ENCODE assay signal across 13 cellular contexts in genomic region chr11:83219095-83219494, GRCh38. TPM values are rescaled to one million over a fixed set of nuclear protein-coding genes. Genes with fewer than 3 reads are reported as not detected.
DNase-seq lines count a peak whose midpoint lies in the region; ATAC-seq, FAIRE-seq and TF ChIP-seq lines count a peak whose summit lies in the region.
"Had no signal": no experiment of that assay in that cellular context is flagged by ENCODE, and none has a peak within 500 bp of the region (broad histone marks: within the 10 kb centered on the region; RNA-seq: fewer than 3 reads in every experiment).

No MANE protein-coding gene starts in this region.

- no peak overlapping the region for H3K27ac ChIP-seq in left ventricle myocardium inferior (replicated peaks)
- H3K27ac ChIP-seq in ascending aorta, result no peak overlapping the region
- H3K27ac ChIP-seq: colonic mucosa, thoracic aorta had no signal

- H3K36me3 ChIP-seq in left ventricle myocardium inferior, result peaks cover 9% of the 10 kb centered on the region
- H3K36me3 ChIP-seq in ascending aorta, result peaks cover 0 to under 1% of the 10 kb centered on the region in 2 donors
- H3K36me3 ChIP-seq: colonic mucosa, thoracic aorta had no signal

- H3K9me3 ChIP-seq in left ventricle myocardium inferior (replicated peaks), result no peaks in the 10 kb centered on the region
- no peaks in the 10 kb centered on the region for H3K9me3 ChIP-seq in ascending aorta
- H3K9me3 ChIP-seq: colonic mucosa, thoracic aorta had no signal

- H3K4me3 ChIP-seq in left ventricle myocardium inferior, result no peak overlapping the region
- H3K4me3 ChIP-seq in ascending aorta, result no peak overlapping the region
- H3K4me3 ChIP-seq: colonic mucosa, thoracic aorta had no signal

- peak; percentile 41 for TF ChIP-seq CTCF in left ventricle myocardium inferior (IDR thresholded peaks at IDR 0.05; ENCODE audit: borderline replicate concordance)
- TF ChIP-seq CTCF in ascending aorta (IDR thresholded peaks at IDR 0.05), result no peak

- H3K4me1 ChIP-seq in left ventricle myocardium inferior (no peaks in the 10 kb centered on the region), ascending aorta (no peaks in the 10 kb centered on the region)
- H3K4me1 ChIP-seq: colonic mucosa had no signal

- DNase-seq in left ventricle myocardium inferior, result no peak
- no peak for DNase-seq in Right ventricle myocardium superior
- peak; percentile 6 for DNase-seq in NCI-H1105 (lab: John Stamatoyannopoulos, UW)
- DNase-seq in cerebellar cortex (ENCODE audit: low spot score), result peak; percentile 9
- DNase-seq in urothelium cell line (ENCODE audit: low spot score), result no peak
- no peak for DNase-seq in NCI-H2171 treated with DMSO at 0.1 percent for 48 hours (lab: John Stamatoyannopoulos, UW)
- DNase-seq in ascending aorta (ENCODE audit: low spot score in 2 of 2), result no peak
- DNase-seq in GM19240 (ENCODE audit: insufficient read length, low spot score), result no peak
- DNase-seq: CD8-positive, alpha-beta memory T cell; colonic mucosa; naive thymus-derived CD4-positive, alpha-beta T cell; NCI-H1048 had no signal

- ATAC-seq in Right ventricle myocardium superior (ENCODE audit: poor library complexity), result no peak
- ATAC-seq: naive thymus-derived CD4-positive, alpha-beta T cell had no signal

- no peaks in the 10 kb centered on the region for H3K27me3 ChIP-seq in left ventricle myocardium inferior (ENCODE audit: low read depth)
- H3K27me3 ChIP-seq in ascending aorta, result no peaks in the 10 kb centered on the region
- H3K27me3 ChIP-seq: colonic mucosa had no signal

- intact Hi-C loops in left ventricle myocardium inferior (cut with micrococcal nuclease), result no loop called here
- intact Hi-C loops in Right ventricle myocardium superior (cut with DNase I), result no loop called here
- intact Hi-C loops in ascending aorta (cut with DNase I), result no loop called here

- peak; percentile 30 for FAIRE-seq in urothelium cell line (lab: Jason Lieb, UNC)

RNA-seq across cellular contexts. Expression of gene ANKRD42, which starts 25.6 kb away (rescaled TPM):
- total RNA-seq in left ventricle myocardium inferior, result 5.2 TPM
- 3.9 TPM for total RNA-seq in Right ventricle myocardium superior
- 25.1 TPM for total RNA-seq in ascending aorta

Comparison
In these comparisons a context has a peak if more than half of its experiments do, and no peak if none do; other contexts are left out.
1. DNase-seq: peak in NCI-H1105 (single experiment) and cerebellar cortex (single experiment); none in left ventricle myocardium inferior (single experiment), Right ventricle myocardium superior (single experiment), urothelium cell line (single experiment), NCI-H2171 treated with DMSO at 0.1 percent for 48 hours (single experiment), ascending aorta (0 of 2) and GM19240 (single experiment).